Comparison of ENCODE assay signal across 8 cellular contexts in the genomic region with DNA sequence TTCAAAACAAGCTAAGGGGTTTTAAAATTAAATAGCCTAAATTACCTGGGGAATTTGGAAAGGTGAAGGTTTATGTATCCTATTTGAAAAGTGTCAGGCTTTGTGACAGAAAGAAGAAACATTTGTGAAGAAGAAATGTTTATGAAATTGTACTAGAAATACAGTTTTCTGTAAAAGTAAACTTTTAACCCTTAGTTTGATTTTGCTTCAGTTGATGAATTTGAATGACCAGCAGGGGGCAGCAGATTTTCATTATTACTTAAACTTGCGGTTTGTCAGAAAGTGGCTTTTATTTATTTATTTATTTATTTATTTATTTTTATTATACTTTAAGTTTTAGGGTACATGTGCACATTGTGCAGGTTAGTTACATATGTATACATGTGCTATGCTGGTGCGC. TPM values are rescaled to one million over a fixed set of nuclear protein-coding genes. Genes with fewer than 3 reads are reported as not detected.
A peak's percentile ranks its signal among the peaks of the same experiment; 100 is the strongest.
DNase-seq lines count a peak whose midpoint lies in the region; ATAC-seq and TF ChIP-seq lines count a peak whose summit lies in the region.

No MANE protein-coding gene starts in this region.

- H3K14ac ChIP-seq in trophoblast cell (ENCODE audit: low read length) = no peak overlapping the region

- no CpG with 5 or more reads among the region's 2 CpGs for WGBS in trophoblast cell (ENCODE audit: extremely low coverage, insufficient coverage, insufficient read length)

- H3K9me3 ChIP-seq in trophoblast cell (ENCODE audit: insufficient read depth, low read depth, low read length) = peaks cover 1% of the 10 kb centered on the region

- H3K9ac ChIP-seq in trophoblast cell (ENCODE audit: low read length) = no peak overlapping the region

- H3K4me1 Mint-ChIP-seq in activated T-cell treated with anti-CD3 and anti-CD28 coated beads, Interleukin-2, amount 50 U/mL, for 72 hours (ENCODE audit: low read depth) = no peaks in the 10 kb centered on the region
- H3K4me1 Mint-ChIP-seq in chondrocyte (ENCODE audit: low read depth) = peaks cover 13% of the 10 kb centered on the region

- H3K27ac ChIP-seq in trophoblast cell (ENCODE audit: low read depth, low read length) = no peak overlapping the region

- H3K36me3 ChIP-seq in trophoblast cell (ENCODE audit: control insufficient read depth in 1 of 2, insufficient read depth in 2 of 2, low read length in 2 of 2) = peaks cover 5 to 6% of the 10 kb centered on the region in 2 experiments

- H3K18ac ChIP-seq in trophoblast cell (ENCODE audit: low read length) = no peak overlapping the region

- H3K36me3 Mint-ChIP-seq in activated T-cell treated with anti-CD3 and anti-CD28 coated beads, Interleukin-2, amount 50 U/mL, for 72 hours (ENCODE audit: insufficient read depth in 2 of 2) = peaks cover 6 to 37% of the 10 kb centered on the region in 2 donors
- H3K36me3 Mint-ChIP-seq in chondrocyte (ENCODE audit: low read depth) = peaks cover 20% of the 10 kb centered on the region

- no peak overlapping the region for H4K8ac ChIP-seq in trophoblast cell (ENCODE audit: low read depth, low read length)

- H4K91ac ChIP-seq in trophoblast cell (ENCODE audit: low read depth, low read length) = no peak overlapping the region

- peak; percentile 82 for TF ChIP-seq CTCF in chondrocyte (IDR thresholded peaks at IDR 0.05)

- H3K4ac ChIP-seq in trophoblast cell (ENCODE audit: low read depth, low read length) = no peak overlapping the region

- no peaks in the 10 kb centered on the region for H3K27me3 ChIP-seq in trophoblast cell (ENCODE audit: insufficient read depth, low read length)

- ATAC-seq in activated T-cell treated with anti-CD3 and anti-CD28 coated beads, Interleukin-2, amount 50 U/mL, for 72 hours (replicated peaks in 1 of 2) = no peak
- ATAC-seq in GM18519 (IDR thresholded peaks at IDR 0.05; ENCODE audit: low FRiP score, unreplicated experiment) = no peak

- no peak overlapping the region for H3K23ac ChIP-seq in trophoblast cell (ENCODE audit: low read length)

- H3K4me3 Mint-ChIP-seq in activated T-cell treated with anti-CD3 and anti-CD28 coated beads, Interleukin-2, amount 50 U/mL, for 72 hours = no peak overlapping the region
- H3K4me3 Mint-ChIP-seq in chondrocyte (ENCODE audit: unreplicated experiment) = no peak overlapping the region

- H2BK12ac ChIP-seq in trophoblast cell (ENCODE audit: low read length) = no peak overlapping the region

- DNase-seq in activated T-cell treated with anti-CD3 and anti-CD28 coated beads, Interleukin-2, amount 50 U/mL, for 72 hours = peak; percentile 10 to 13
- DNase-seq in activated T-cell treated with anti-CD3 and anti-CD28 coated beads, Interleukin-2, amount 50 U/mL, for 48 hours = no peak
- DNase-seq in NCI-H2196 treated with DMSO at 0.1 percent for 48 hours (lab: John Stamatoyannopoulos, UW; ENCODE audit: unreplicated experiment) (peak; percentile 12), chondrocyte (ENCODE audit: low spot score) (no peak), trophoblast cell (peak; percentile 24 to 71), DMS114 treated with DMSO at 0.1 percent for 48 hours (lab: John Stamatoyannopoulos, UW; ENCODE audit: unreplicated experiment) (no peak), GDM1 (lab: John Stamatoyannopoulos, UW) (no peak)

- H3K27me3 Mint-ChIP-seq in activated T-cell treated with anti-CD3 and anti-CD28 coated beads, Interleukin-2, amount 50 U/mL, for 72 hours (ENCODE audit: low read depth) = no peaks in the 10 kb centered on the region
- no peaks in the 10 kb centered on the region for H3K27me3 Mint-ChIP-seq in chondrocyte (ENCODE audit: low read depth)

- H2BK5ac ChIP-seq in trophoblast cell (ENCODE audit: low read depth, low read length, poor library complexity) = no peak overlapping the region

- H2AK5ac ChIP-seq in trophoblast cell (ENCODE audit: low read length) = no peak overlapping the region

- H3K79me1 ChIP-seq in trophoblast cell (ENCODE audit: low read length) = no peaks in the 10 kb centered on the region

- no peaks in the 10 kb centered on the region for H3K9me3 Mint-ChIP-seq in activated T-cell treated with anti-CD3 and anti-CD28 coated beads, Interleukin-2, amount 50 U/mL, for 72 hours
- peaks cover 6% of the 10 kb centered on the region for H3K9me3 Mint-ChIP-seq in chondrocyte (ENCODE audit: low read depth)

- no peak overlapping the region for H3K27ac Mint-ChIP-seq in activated T-cell treated with anti-CD3 and anti-CD28 coated beads, Interleukin-2, amount 50 U/mL, for 72 hours
- no peak overlapping the region for H3K27ac Mint-ChIP-seq in chondrocyte (ENCODE audit: unreplicated experiment)

- no peaks in the 10 kb centered on the region for H3K4me1 ChIP-seq in trophoblast cell (ENCODE audit: control insufficient read depth in 1 of 2, insufficient read depth in 2 of 2, low read length in 2 of 2)

- no peak overlapping the region for H3K4me2 ChIP-seq in trophoblast cell (ENCODE audit: low read length)

- H4K12ac ChIP-seq in trophoblast cell (ENCODE audit: low read depth, low read length) = no peak overlapping the region

- H3K4me3 ChIP-seq in trophoblast cell (ENCODE audit: low read depth, low read length) = no peak overlapping the region

- no peaks in the 10 kb centered on the region for H3K79me2 ChIP-seq in trophoblast cell (ENCODE audit: control insufficient read depth, insufficient read depth, low read length, poor library complexity)

- no peak overlapping the region for H2BK120ac ChIP-seq in trophoblast cell (ENCODE audit: insufficient read depth, low read length, poor library complexity)

- no peak overlapping the region for H2AFZ ChIP-seq in trophoblast cell (ENCODE audit: insufficient read depth, low read length, poor library complexity)

RNA-seq across cellular contexts. Expression of a gene that starts 58.1 kb away (rescaled TPM):
- total RNA-seq in activated T-cell treated with anti-CD3 and anti-CD28 coated beads, Interleukin-2, amount 50 U/mL, for 72 hours = 100 to 1,000 TPM; 121 to 138 TPM
- total RNA-seq in chondrocyte = 106 to 120 TPM (median 114 TPM) in 3 replicates
- polyA plus RNA-seq in trophoblast cell (2013) = 20.1 and 20.7 TPM in 2 replicates

Comparison
In these comparisons a context has a peak if more than half of its experiments do, and no peak if none do; other contexts are left out.
1. DNase-seq: peak in activated T-cell treated with anti-CD3 and anti-CD28 coated beads, Interleukin-2, amount 50 U/mL, for 72 hours (2 of 2), NCI-H2196 treated with DMSO at 0.1 percent for 48 hours (single experiment) and trophoblast cell (2 of 2); none in activated T-cell treated with anti-CD3 and anti-CD28 coated beads, Interleukin-2, amount 50 U/mL, for 48 hours (0 of 2), chondrocyte (single experiment), DMS114 treated with DMSO at 0.1 percent for 48 hours (single experiment) and GDM1 (single experiment).